ENCODE assay signal across 19 cellular contexts in the genomic region with DNA sequence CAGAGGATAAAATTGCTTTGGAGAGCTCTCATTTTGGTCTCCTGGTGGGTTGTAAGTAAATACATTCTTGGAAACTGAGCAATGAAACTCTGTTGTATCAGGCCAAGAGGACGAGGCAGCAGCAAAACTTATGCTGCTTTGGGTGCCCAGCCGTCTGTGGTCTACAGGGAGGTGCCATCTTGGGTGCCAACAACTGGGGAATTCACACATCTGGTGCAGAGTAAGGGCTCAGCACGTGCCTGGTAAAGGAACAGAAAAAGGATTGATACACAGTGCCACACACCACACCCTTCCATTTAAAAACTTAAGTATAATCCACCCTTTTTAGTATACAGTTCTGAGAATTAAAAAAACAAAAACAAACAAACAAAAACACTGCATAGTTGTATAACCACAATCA.
"Had no signal": no experiment of that assay in that cellular context is flagged by ENCODE, and none has a peak within 500 bp of the region (broad histone marks: within the 10 kb centered on the region; RNA-seq: fewer than 3 reads in every experiment).

No MANE protein-coding gene starts in this region.

- H3K36me3 ChIP-seq: adrenal gland, ascending aorta, esophagus muscularis mucosa, gastrocnemius medialis, sigmoid colon, transverse colon, uterus had no signal

- DNase-seq: activated gamma-delta T cell treated with Interleukin-2 at 50 U/mL for 16 hours; activated T-cell treated with anti-CD3 and anti-CD28 coated beads, Interleukin-2, amount 50 U/mL, for 1 hour; adrenal gland; gastrocnemius medialis; hippocampal formation; mesenchymal stem cell; mucosa of descending colon; retina; sigmoid colon; stimulated activated CD4-positive, alpha-beta T cell treated with anti-CD3 and anti-CD28 coated beads, Interleukin-2, amount 100 ng/mL, for 48 hours; stimulated activated CD8-positive, alpha-beta memory T cell treated with anti-CD3 and anti-CD28 coated beads, Interleukin-4, amount 100 ng/mL, for 48 hours; stimulated activated naive B cell treated with anti-CD40 and anti-IgM and Interleukin-4, amounts not matched to agents 10 μg/mL and 1 μg/mL and 100 μg/mL, for 72 hours; T-helper 9 cell; transverse colon; uterus had no signal

- H3K9me3 ChIP-seq: adrenal gland, ascending aorta, esophagus muscularis mucosa, gastrocnemius medialis, mucosa of descending colon, sigmoid colon, transverse colon, uterus had no signal

- H3K27me3 ChIP-seq: adrenal gland, ascending aorta, esophagus muscularis mucosa, gastrocnemius medialis, sigmoid colon, transverse colon, uterus had no signal

- H3K4me1 ChIP-seq: adrenal gland, gastrocnemius medialis, uterus had no signal

- ATAC-seq: activated naive CD4-positive, alpha-beta T cell treated with anti-CD3 and anti-CD28 coated beads, Interleukin-2, amount 50 U/mL, for 72 hours; gastrocnemius medialis; mucosa of descending colon; stimulated activated naive B cell treated with anti-CD40 and anti-IgM and Interleukin-4, amounts not matched to agents 10 μg/mL and 1 μg/mL and 100 μg/mL, for 72 hours had no signal

- H3K27ac ChIP-seq: adrenal gland, ascending aorta, esophagus muscularis mucosa, gastrocnemius medialis, sigmoid colon, transverse colon, uterus had no signal

- H3K4me3 ChIP-seq: adrenal gland, ascending aorta, coronary artery, esophagus muscularis mucosa, gastrocnemius medialis, mucosa of descending colon, sigmoid colon, transverse colon, uterus had no signal
